10 cellular contexts compared by ENCODE assay signal in genomic region chr10:103716206-103717160, GRCh38.
DNase-seq lines count a peak whose midpoint lies in the region; ATAC-seq and TF ChIP-seq lines count a peak whose summit lies in the region.
"Had no signal": no experiment of that assay in that cellular context is flagged by ENCODE, and none has a peak within 500 bp of the region (broad histone marks: within the 10 kb centered on the region; RNA-seq: fewer than 3 reads in every experiment).

No MANE protein-coding gene starts in this region.

- H3F3A ChIP-seq in smooth muscle cell (ENCODE audit: low read depth), result peaks cover 31% of the 10 kb centered on the region

- TF ChIP-seq RAD21 in HCT116 (IDR thresholded peaks at IDR 0.05; ENCODE audit: low read depth), result no peak

- POLR2A ChIA-PET in HCT116 (lab: Charles Lee), result no interaction called here

- H3K9ac ChIP-seq in HCT116 (ENCODE audit: low read length), result peak overlapping the region; percentile 25; the same call in 1 of the 2 replicates
- H3K9ac ChIP-seq in smooth muscle cell (ENCODE audit: low read depth), result peak overlapping the region; percentile 64

- H3K79me2 ChIP-seq in HCT116 (ENCODE audit: insufficient read depth, low read length) (no peaks in the 10 kb centered on the region), smooth muscle cell (ENCODE audit: low read depth) (no peaks in the 10 kb centered on the region)

- intact Hi-C loops in HCT116 (cut with micrococcal nuclease) (loop anchor here (10.0 kb wide), 1 partner anchor 308 kb away; no protein-coding TSS in a partner anchor), breast epithelium (cut with DNase I; ENCODE audit: low total_unique reads) (loop anchor here (2.0 kb wide), 1 partner anchor 140 kb away; no protein-coding TSS in a partner anchor), left colon (cut with DNase I, micrococcal nuclease) (loop anchor here in 1 of 2 donors (5.0 kb wide), 1 partner anchor 141 kb away; the partner anchor contains the start of gene SH3PXD2A)

- peak; percentile 61 for ATAC-seq in HCT116
- ATAC-seq in left colon, result peak; percentile 64
- ATAC-seq in HG03378 (IDR thresholded peaks at IDR 0.05; ENCODE audit: unreplicated experiment), result no peak
- no peak for ATAC-seq in effector memory CD8-positive, alpha-beta T cell (replicated peaks)

- RAD21 ChIA-PET in HCT116 (lab: Charles Lee; ENCODE audit: low non-redundant PET in 1 of 2, low total read pairs in 2 of 2, uncharacterized antibody in 2 of 2, unreplicated experiment in 2 of 2), result no interaction called here

- no peaks in the 10 kb centered on the region for H3K36me3 ChIP-seq in HCT116 (ENCODE audit: control insufficient read depth in 1 of 2, insufficient read depth in 2 of 2, low read length in 2 of 2)
- H3K36me3 ChIP-seq in breast epithelium, result no peaks in the 10 kb centered on the region
- no peaks in the 10 kb centered on the region for H3K36me3 ChIP-seq in smooth muscle cell (ENCODE audit: low read depth)

- no peaks in the 10 kb centered on the region for H4K20me1 ChIP-seq in HCT116 (ENCODE audit: insufficient read depth)
- H4K20me1 ChIP-seq in smooth muscle cell (ENCODE audit: low read depth), result peaks cover 8% of the 10 kb centered on the region

- DNase-seq in HCT116 (ENCODE audit: low read depth, low spot score) (peak; percentile 48), breast epithelium (ENCODE audit: low spot score in 2 of 2) (peak; percentile 72 to 92), left colon (no peak), smooth muscle cell (lab: John Stamatoyannopoulos, UW; ENCODE audit: unreplicated experiment) (no peak), cerebellar nuclear complex (lab: John Stamatoyannopoulos, UW) (no peak), DMS79 treated with DMSO at 0.1 percent for 48 hours (lab: John Stamatoyannopoulos, UW) (no peak)
- no peak for DNase-seq in effector memory CD8-positive, alpha-beta T cell
- DNase-seq: NCI-H82 had no signal

- no peaks in the 10 kb centered on the region for H3K27me3 ChIP-seq in HCT116 (ENCODE audit: insufficient read depth, low read length)
- H3K27me3 ChIP-seq in breast epithelium, result no peaks in the 10 kb centered on the region
- H3K27me3 ChIP-seq in smooth muscle cell (ENCODE audit: low read depth), result no peaks in the 10 kb centered on the region

- H3K4me1 Mint-ChIP-seq in effector memory CD8-positive, alpha-beta T cell (ENCODE audit: low read depth in 2 of 2), result peaks cover 2 to 3% of the 10 kb centered on the region in 2 donors

- H3K27ac Mint-ChIP-seq in effector memory CD8-positive, alpha-beta T cell, result no peak overlapping the region

- H3K4me2 ChIP-seq in HCT116 (ENCODE audit: low read length), result peak overlapping the region; percentile 58
- H3K4me2 ChIP-seq in smooth muscle cell, result peak overlapping the region; percentile 10

- no TSS peak for BruUV-seq in HCT116 (replicated peaks; lab: Mats Ljungman, UMichigan)

- H3K9me3 Mint-ChIP-seq in effector memory CD8-positive, alpha-beta T cell, result no peaks in the 10 kb centered on the region

- H3K27me3 Mint-ChIP-seq in effector memory CD8-positive, alpha-beta T cell, result no peaks in the 10 kb centered on the region

- no peaks in the 10 kb centered on the region for H3K36me3 Mint-ChIP-seq in effector memory CD8-positive, alpha-beta T cell (ENCODE audit: insufficient read depth)

- TF ChIP-seq CTCF in HCT116 (IDR thresholded peaks at IDR 0.05 in 2 of 3, conservative IDR thresholded peaks at IDR 0.05 in 1 of 3; ENCODE audit: borderline replicate concordance in 1 of 3, insufficient read depth in 1 of 3, low read depth in 2 of 3, low read length in 2 of 3) (no peak), breast epithelium (IDR thresholded peaks at IDR 0.05) (no peak), smooth muscle cell (IDR thresholded peaks at IDR 0.05; ENCODE audit: borderline replicate concordance, insufficient read depth, poor library complexity, severe bottlenecking) (no peak)

- H3K9me3 ChIP-seq in HCT116 (ENCODE audit: control insufficient read depth in 1 of 2, insufficient read depth in 1 of 2, low read depth in 1 of 2, low read length in 2 of 2) (no peaks in the 10 kb centered on the region), breast epithelium (no peaks in the 10 kb centered on the region), smooth muscle cell (replicated peaks; ENCODE audit: low read depth) (no peaks in the 10 kb centered on the region)

- peak overlapping the region; percentile 12; the same call in 1 of the 2 replicates for H3K27ac ChIP-seq in HCT116 (ENCODE audit: low read depth, low read length)
- peak overlapping the region; percentile 93 to 95 for H3K27ac ChIP-seq in breast epithelium
- H3K27ac ChIP-seq in smooth muscle cell (ENCODE audit: low read depth), result peak overlapping the region; percentile 95

- TF ChIP-seq POLR2A in HCT116 (IDR thresholded peaks at IDR 0.05; ENCODE audit: borderline replicate concordance, extremely low read depth, insufficient read depth, insufficient read length) (no peak), breast epithelium (IDR thresholded peaks at IDR 0.05) (no peak)

- H3K4me3 ChIP-seq in HCT116 (replicated peaks in 1 of 2; ENCODE audit: low read depth in 1 of 2, low read length in 2 of 2) (no peak overlapping the region), breast epithelium (peak overlapping the region in 1 of 3 donors; percentile 17), smooth muscle cell (no peak overlapping the region)
- H3K4me3 ChIP-seq: coronary artery had no signal

- WGBS in smooth muscle cell (ENCODE audit: low lambda C conversion rate), result 66% methylated on average over 11 of the region's 11 CpGs

- H3K4me3 Mint-ChIP-seq in effector memory CD8-positive, alpha-beta T cell, result no peak overlapping the region

- H3K9me2 ChIP-seq in HCT116 (ENCODE audit: insufficient read depth), result no peaks in the 10 kb centered on the region

- CTCF ChIA-PET in HCT116 (lab: Charles Lee), result no interaction called here

- no peak overlapping the region for H2AFZ ChIP-seq in HCT116 (ENCODE audit: low read depth, low read length, poor library complexity, severe bottlenecking)
- H2AFZ ChIP-seq in smooth muscle cell (ENCODE audit: low read depth), result no peak overlapping the region

- H3K4me1 ChIP-seq in HCT116 (ENCODE audit: control insufficient read depth in 1 of 2, insufficient read depth in 2 of 2, low read length in 2 of 2) (peaks cover 23 to 30% of the 10 kb centered on the region in 2 experiments), breast epithelium (peaks cover 5 to 23% of the 10 kb centered on the region in 2 donors), smooth muscle cell (ENCODE audit: low read depth) (peaks cover 10% of the 10 kb centered on the region)

TF ChIP-seq in HCT116, 20 proteins besides CTCF, POLR2A, EP300 and RAD21:
- no peak for TF ChIP-seq ELF1 (IDR thresholded peaks at IDR 0.05; ENCODE audit: borderline replicate concordance, low read depth)
- TF ChIP-seq YY1 (IDR thresholded peaks at IDR 0.05; ENCODE audit: extremely low read depth, insufficient replicate concordance, low read depth, low read length), result peak; percentile 36

Comparison
In these comparisons a context has a peak if more than half of its experiments do, and no peak if none do; other contexts are left out.
1. ATAC-seq: peak in HCT116 (single experiment) and left colon (single experiment); none in HG03378 (single experiment) and effector memory CD8-positive, alpha-beta T cell (single experiment).
2. DNase-seq: peak in HCT116 (single experiment) and breast epithelium (2 of 2); none in left colon (0 of 2), smooth muscle cell (single experiment), cerebellar nuclear complex (0 of 2), effector memory CD8-positive, alpha-beta T cell (0 of 3) and DMS79 treated with DMSO at 0.1 percent for 48 hours (single experiment).
3. H3K27ac ChIP-seq: peak in every context shown above with its lines; median percentile 95 in smooth muscle cell; 94 in breast epithelium; 12 in HCT116.